In genomic region chr17:50303051-50303450, GRCh38 we compare ENCODE assay signal across 25 cellular contexts. TPM values are rescaled to one million over a fixed set of nuclear protein-coding genes. Genes with fewer than 3 reads are reported as not detected.
"Had no signal": no experiment of that assay in that cellular context is flagged by ENCODE, and none has a peak within 500 bp of the region (broad histone marks: within the 10 kb centered on the region; RNA-seq: fewer than 3 reads in every experiment).

No MANE protein-coding gene starts in this region.

- H3K4me3 Mint-ChIP-seq: dendritic cell treated with granulocyte-macrophage colony-stimulating factor and Interleukin-4, amounts not matched to agents 40 ng/mL and 50 ng/mL, for 4 days; effector memory CD8-positive, alpha-beta T cell; memory B cell; natural killer cell treated with Interleukin-12 subunit alpha and Interleukin-12 subunit beta and Interleukin-15 and Interleukin-18, amount 100 ng/mL, for 72 hours had no signal

- H3K27me3 Mint-ChIP-seq: dendritic cell treated with granulocyte-macrophage colony-stimulating factor and Interleukin-4, amounts not matched to agents 40 ng/mL and 50 ng/mL, for 4 days had no signal

- H3K4me1 Mint-ChIP-seq: memory B cell had no signal

- H3K9me3 ChIP-seq: esophagus squamous epithelium, gastroesophageal sphincter, left ventricle myocardium inferior, lower lobe of right lung, pancreas, prostate gland, spleen, tibial artery, upper lobe of left lung, uterus had no signal

- H3K27ac Mint-ChIP-seq: dendritic cell treated with granulocyte-macrophage colony-stimulating factor and Interleukin-4, amounts not matched to agents 40 ng/mL and 50 ng/mL, for 4 days; effector memory CD8-positive, alpha-beta T cell; memory B cell had no signal

- H3K27ac ChIP-seq: esophagus squamous epithelium, gastroesophageal sphincter, left ventricle myocardium inferior, lower lobe of right lung, pancreas, prostate gland, spleen, tibial artery, upper lobe of left lung, uterus had no signal

- DNase-seq: effector memory CD8-positive, alpha-beta T cell; esophagus squamous epithelium; foreskin fibroblast; glutamatergic neuron; islet precursor cell; left ventricle myocardium inferior; lower lobe of right lung; midbrain; occipital lobe; pancreas; spleen; stimulated activated CD4-positive, alpha-beta T cell treated with anti-CD3 and anti-CD28 coated beads, Interleukin-2, amount 100 ng/mL, for 24 hours; stimulated activated naive CD8-positive, alpha-beta T cell treated with anti-CD3 and anti-CD28 coated beads, Interleukin-15, Interleukin-2, amounts not matched to agents 100 U/mL and 50 U/mL, for 24 hours; tibial artery; upper lobe of left lung; uterus had no signal

- H3K9me3 Mint-ChIP-seq: dendritic cell treated with granulocyte-macrophage colony-stimulating factor and Interleukin-4, amounts not matched to agents 40 ng/mL and 50 ng/mL, for 4 days; effector memory CD8-positive, alpha-beta T cell; memory B cell; natural killer cell treated with Interleukin-12 subunit alpha and Interleukin-12 subunit beta and Interleukin-15 and Interleukin-18, amount 100 ng/mL, for 72 hours had no signal

- ATAC-seq: effector memory CD8-positive, alpha-beta T cell; gastroesophageal sphincter; lower lobe of right lung; natural killer cell treated with Interleukin-12 subunit alpha and Interleukin-12 subunit beta and Interleukin-15 and Interleukin-18, amount 100 ng/mL, for 72 hours; pancreas; sciatic nerve; stimulated activated naive CD8-positive, alpha-beta T cell treated with anti-CD3 and anti-CD28 coated beads, Interleukin-15, Interleukin-2, amounts not matched to agents 100 U/mL and 50 U/mL, for 24 hours had no signal

- FAIRE-seq: colon, pancreas had no signal

- H3K4me1 ChIP-seq: left ventricle myocardium inferior, uterus had no signal

- H3K27me3 ChIP-seq: gastroesophageal sphincter, pancreas, tibial artery, upper lobe of left lung, uterus had no signal

- H3K36me3 ChIP-seq: esophagus squamous epithelium, gastroesophageal sphincter, left ventricle myocardium inferior, lower lobe of right lung, pancreas, prostate gland, spleen, tibial artery, upper lobe of left lung, uterus had no signal

- H3K4me3 ChIP-seq: esophagus squamous epithelium, gastroesophageal sphincter, left ventricle myocardium inferior, lower lobe of right lung, pancreas, prostate gland, spleen, tibial artery, upper lobe of left lung, uterus had no signal

- H3K36me3 Mint-ChIP-seq: memory B cell; natural killer cell treated with Interleukin-12 subunit alpha and Interleukin-12 subunit beta and Interleukin-15 and Interleukin-18, amount 100 ng/mL, for 72 hours had no signal

RNA-seq across cellular contexts. Expression of gene TMEM92, which starts 28.8 kb away (rescaled TPM):
- total RNA-seq: left ventricle myocardium inferior; natural killer cell treated with Interleukin-12 subunit alpha and Interleukin-12 subunit beta and Interleukin-15 and Interleukin-18, amount 100 ng/mL, for 72 hours; occipital lobe; skeletal muscle tissue; temporal lobe had no signal
